Comparison of ENCODE assay signal across 1 cellular context in the genomic region with DNA sequence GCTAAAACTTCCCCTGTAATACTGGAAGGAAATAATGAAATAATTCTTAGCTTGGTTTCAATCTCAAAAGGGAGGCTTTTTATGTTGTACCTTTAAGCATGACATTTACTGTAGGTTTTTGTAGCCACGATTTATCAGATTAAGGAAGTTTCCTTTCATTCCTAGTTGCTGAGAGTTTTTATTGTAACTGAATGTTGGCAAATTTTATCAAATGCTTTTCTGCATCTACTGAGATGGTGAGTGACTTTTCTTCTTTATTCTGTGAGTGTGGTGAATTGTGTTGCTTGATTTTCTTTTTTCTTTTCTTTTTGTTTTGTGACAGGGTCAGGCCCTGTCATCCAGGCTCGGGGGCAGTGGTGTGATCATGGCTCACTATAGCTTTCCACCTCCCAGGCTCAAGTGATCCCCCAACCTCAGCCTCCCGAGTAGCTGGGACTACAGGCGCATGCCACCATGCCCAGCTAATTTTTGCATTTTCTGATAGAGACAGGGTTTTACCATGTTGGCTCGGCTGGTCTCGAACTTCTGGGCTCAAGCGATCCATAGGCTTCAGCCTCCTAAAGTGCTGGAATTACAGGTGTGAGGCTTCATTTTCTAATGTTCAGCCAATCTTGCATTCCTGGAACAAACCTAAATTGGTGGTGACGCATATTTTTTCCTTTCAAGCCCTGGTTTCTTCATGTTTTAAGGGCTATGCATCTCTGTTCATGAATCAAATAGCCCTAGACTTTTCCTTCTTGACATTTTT.
A peak's percentile ranks its signal among the peaks of the same experiment; 100 is the strongest.
TF ChIP-seq lines count a peak whose summit lies in the region.

No MANE protein-coding gene starts in this region.

TF ChIP-seq in HepG2, 621 proteins besides CTCF, POLR2A, EP300 and RAD21 (continued from another document):
- TF ChIP-seq USF2 (IDR thresholded peaks at IDR 0.05; ENCODE audit: low read depth, low read length) (no peak), USF2 (CRISPR knock-in tag; IDR thresholded peaks at IDR 0.05; ENCODE audit: borderline replicate concordance) (no peak), ZBTB39 (CRISPR knock-in tag; IDR thresholded peaks at IDR 0.05) (no peak), ZNF724P (CRISPR knock-in tag; IDR thresholded peaks at IDR 0.05; ENCODE audit: borderline replicate concordance) (no peak), FOSL1 (CRISPR knock-in tag; IDR thresholded peaks at IDR 0.05; ENCODE audit: borderline replicate concordance) (no peak), HNRNPK (IDR thresholded peaks at IDR 0.05; ENCODE audit: low read depth, low read length, poor library complexity, severe bottlenecking) (no peak), ZSCAN31 (CRISPR knock-in tag; IDR thresholded peaks at IDR 0.05; ENCODE audit: low read depth) (no peak), ZMYM3 (CRISPR knock-in tag; IDR thresholded peaks at IDR 0.05) (0 out of 2 replicates have a peak, but pooled peaks have one; percentile 16), NFATC3 (CRISPR knock-in tag; IDR thresholded peaks at IDR 0.05) (no peak), HNRNPL (IDR thresholded peaks at IDR 0.05; ENCODE audit: low read depth, low read length) (no peak), ZNF101 (CRISPR knock-in tag; IDR thresholded peaks at IDR 0.05; ENCODE audit: borderline replicate concordance, low read depth) (no peak), ZNF878 (CRISPR knock-in tag; IDR thresholded peaks at IDR 0.05) (no peak), ZNF18 (CRISPR knock-in tag; IDR thresholded peaks at IDR 0.05; ENCODE audit: insufficient replicate concordance) (no peak), HMGXB3 (CRISPR knock-in tag; IDR thresholded peaks at IDR 0.05; ENCODE audit: borderline replicate concordance) (no peak), ZMAT3 (CRISPR knock-in tag; conservative IDR thresholded peaks at IDR 0.05) (no peak), HNF4A (CRISPR knock-in tag; IDR thresholded peaks at IDR 0.05) (no peak), HNF4G (IDR thresholded peaks at IDR 0.05; ENCODE audit: borderline replicate concordance, low read depth, low read length) (no peak), HNF4G (CRISPR knock-in tag; IDR thresholded peaks at IDR 0.05; ENCODE audit: borderline replicate concordance, low read depth) (no peak), ZNF432 (CRISPR knock-in tag; IDR thresholded peaks at IDR 0.05; ENCODE audit: borderline replicate concordance) (no peak), PHF20 (CRISPR knock-in tag; IDR thresholded peaks at IDR 0.05) (no peak), MAFK (conservative IDR thresholded peaks at IDR 0.05 in 1 of 2, IDR thresholded peaks at IDR 0.05 in 1 of 2; ENCODE audit: low read length in 2 of 2) (no peak), ZNF614 (CRISPR knock-in tag; IDR thresholded peaks at IDR 0.05; ENCODE audit: borderline replicate concordance) (0 out of 2 replicates have a peak, but pooled peaks have one; percentile 16), SCMH1 (CRISPR knock-in tag; IDR thresholded peaks at IDR 0.05; ENCODE audit: borderline replicate concordance) (no peak), IRF2 (CRISPR knock-in tag; IDR thresholded peaks at IDR 0.05) (peak; percentile 7; the same call in 1 of the 2 replicates), HDAC6 (IDR thresholded peaks at IDR 0.05; ENCODE audit: low read depth, low read length) (no peak)
- TF ChIP-seq, protein P1, sequence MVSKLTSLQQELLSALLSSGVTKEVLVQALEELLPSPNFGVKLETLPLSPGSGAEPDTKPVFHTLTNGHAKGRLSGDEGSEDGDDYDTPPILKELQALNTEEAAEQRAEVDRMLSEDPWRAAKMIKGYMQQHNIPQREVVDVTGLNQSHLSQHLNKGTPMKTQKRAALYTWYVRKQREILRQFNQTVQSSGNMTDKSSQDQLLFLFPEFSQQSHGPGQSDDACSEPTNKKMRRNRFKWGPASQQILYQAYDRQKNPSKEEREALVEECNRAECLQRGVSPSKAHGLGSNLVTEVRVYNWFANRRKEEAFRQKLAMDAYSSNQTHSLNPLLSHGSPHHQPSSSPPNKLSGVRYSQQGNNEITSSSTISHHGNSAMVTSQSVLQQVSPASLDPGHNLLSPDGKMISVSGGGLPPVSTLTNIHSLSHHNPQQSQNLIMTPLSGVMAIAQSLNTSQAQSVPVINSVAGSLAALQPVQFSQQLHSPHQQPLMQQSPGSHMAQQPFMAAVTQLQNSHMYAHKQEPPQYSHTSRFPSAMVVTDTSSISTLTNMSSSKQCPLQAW (CRISPR knock-in tag; IDR thresholded peaks at IDR 0.05): 0 out of 2 replicates have a peak, but pooled peaks have one; percentile 23
